Comparison of ENCODE assay signal across 18 cellular contexts in the genomic region with DNA sequence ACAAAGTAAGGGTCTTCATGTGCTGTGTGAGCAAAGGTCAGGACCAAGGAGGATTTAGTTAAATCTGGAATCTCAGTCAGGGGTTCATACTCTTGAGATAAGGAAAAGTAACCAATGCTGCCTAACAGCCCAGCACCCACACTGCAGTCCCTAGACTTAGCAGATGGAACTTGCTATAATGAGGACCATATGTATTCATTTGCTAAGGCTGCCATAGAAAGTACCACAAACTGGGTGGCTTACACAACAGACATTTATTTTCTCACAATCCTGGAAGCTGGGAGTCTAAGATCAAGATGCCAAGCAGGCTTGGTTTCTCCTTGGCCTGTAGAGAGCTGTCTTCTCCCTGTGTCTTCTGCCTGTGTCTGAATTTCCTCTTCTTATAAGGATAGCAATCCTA. TPM values are rescaled to one million over a fixed set of nuclear protein-coding genes. Genes with fewer than 3 reads are reported as not detected.
DNase-seq lines count a peak whose midpoint lies in the region; ATAC-seq, FAIRE-seq and TF ChIP-seq lines count a peak whose summit lies in the region.
"Had no signal": no experiment of that assay in that cellular context is flagged by ENCODE, and none has a peak within 500 bp of the region (broad histone marks: within the 10 kb centered on the region; RNA-seq: fewer than 3 reads in every experiment).

No MANE protein-coding gene starts in this region.

- no peak overlapping the region for H2AFZ ChIP-seq in GM23248

- H3K36me3 ChIP-seq in GM23248 (ENCODE audit: low read depth): no peaks in the 10 kb centered on the region
- H3K36me3 ChIP-seq: BLaER1, HAP-1 had no signal

- no peaks in the 10 kb centered on the region for H3K9me2 ChIP-seq in GM23248 (ENCODE audit: insufficient read depth)

- in situ Hi-C loops in GM23248 (cut with MboI): loop anchor here (25.0 kb wide), 1 partner anchor 1122 kb away; no protein-coding TSS in a partner anchor

- no peaks in the 10 kb centered on the region for H3K79me2 ChIP-seq in GM23248 (ENCODE audit: insufficient read depth)

- peaks cover 15% of the 10 kb centered on the region for H3F3A ChIP-seq in GM23248 (ENCODE audit: insufficient read depth)

- H3K9me3 ChIP-seq in GM23248 (ENCODE audit: low read depth): no peaks in the 10 kb centered on the region

- no peak for FAIRE-seq in frontal cortex (lab: Jason Lieb, UNC)
- FAIRE-seq: A549, GM12891 had no signal

- H3K9ac ChIP-seq in GM23248: no peak overlapping the region
- H3K9ac ChIP-seq: BLaER1 had no signal

- H3K27ac ChIP-seq in GM23248: no peak overlapping the region
- H3K27ac ChIP-seq: A549, BLaER1 had no signal

- no peak overlapping the region for H3K4me3 ChIP-seq in AG09309 (ENCODE audit: control insufficient read depth, low read depth, low read length)
- H3K4me3 ChIP-seq in GM23248: no peak overlapping the region
- no peak overlapping the region for H3K4me3 ChIP-seq in fibroblast of villous mesenchyme (ENCODE audit: low read depth, low read length)
- H3K4me3 ChIP-seq: A549, BLaER1, HAP-1 had no signal

- H3K4me2 ChIP-seq in GM23248 (ENCODE audit: unreplicated experiment): no peak overlapping the region
- H3K4me2 ChIP-seq: A549, BLaER1 had no signal

- DNase-seq in AG09309 (ENCODE audit: low read depth) (peak; percentile 63), GM23248 (peak; percentile 45), fibroblast of villous mesenchyme (ENCODE audit: low read depth) (peak; percentile 31), hippocampal formation (lab: John Stamatoyannopoulos, UW) (no peak), NCI-H2227 treated with DMSO at 0.1 percent for 48 hours (lab: John Stamatoyannopoulos, UW) (no peak), frontal cortex (ENCODE audit: low spot score in 2 of 2) (no peak)
- DNase-seq: DMS153, NCI-H1436 treated with DMSO at 0.1 percent for 48 hours, NCI-H2081 treated with DMSO at 0.1 percent for 48 hours, NCI-H226, NCI-H526 had no signal

- H3K4me1 ChIP-seq in GM23248 (ENCODE audit: insufficient read depth): peaks cover 13% of the 10 kb centered on the region
- H3K4me1 ChIP-seq: HAP-1 had no signal

- TF ChIP-seq CTCF in AG09309 (IDR thresholded peaks at IDR 0.05; ENCODE audit: control insufficient read depth, insufficient read depth, low read depth, low read length, missing control alignments) (no peak), fibroblast of villous mesenchyme (IDR thresholded peaks at IDR 0.05; ENCODE audit: insufficient read depth, low read depth, low read length) (no peak)

- 0 out of 2 replicates have a peak, but pooled peaks cover 7% of the 10 kb centered on the region for H3K27me3 ChIP-seq in GM23248 (replicated peaks; ENCODE audit: insufficient read depth)
- H3K27me3 ChIP-seq: BLaER1 had no signal

- no peaks in the 10 kb centered on the region for H4K20me1 ChIP-seq in GM23248 (ENCODE audit: insufficient read depth)
- H4K20me1 ChIP-seq: BLaER1 had no signal

- peak; percentile 8; the same call in 1 of the 3 replicates for ATAC-seq in SK-N-SH treated with all-trans-retinoic acid at 6 μM for 48 hours
- ATAC-seq: A549 had no signal

TF ChIP-seq in SK-N-SH treated with all-trans-retinoic acid at 6 μM for 48 hours, 23 proteins besides CTCF, POLR2A, EP300 and RAD21:
- TF ChIP-seq TOX (CRISPR knock-in tag; IDR thresholded peaks at IDR 0.05; ENCODE audit: borderline replicate concordance) (no peak), CSDC2 (CRISPR knock-in tag; IDR thresholded peaks at IDR 0.05) (no peak), TCF4 (CRISPR knock-in tag; IDR thresholded peaks at IDR 0.05; ENCODE audit: borderline replicate concordance) (peak; percentile 64)
TF ChIP-seq in SK-N-SH treated with all-trans-retinoic acid at 6 μM for 48 hours: peak in this region for 1.

RNA-seq across cellular contexts. Expression of a gene that starts 20.8 kb away (rescaled TPM):
- not detected in 2 replicates for total RNA-seq in GM23248 (2014; rRNA removed; shearing (Covaris generic))
- polyA plus RNA-seq in GM23248 (2016; fragmentation: Nextera tagmentation; extraction: Ambion mirVana): not detected in 2 replicates
- total RNA-seq in fibroblast of villous mesenchyme (not detected in 2 replicates), frontal cortex (not detected)
- total RNA-seq: HT-29, SK-MEL-5 had no signal
- polyA plus RNA-seq: A549 had no signal

RNA-seq across cellular contexts. Expression of a gene that starts 32.1 kb away (rescaled TPM):
- 30.4 and 67.8 TPM in 2 replicates for total RNA-seq in GM23248 (2014; rRNA removed; shearing (Covaris generic))
- 33.2 and 34.5 TPM in 2 replicates for polyA plus RNA-seq in GM23248 (2016; fragmentation: Nextera tagmentation; extraction: Ambion mirVana)
- total RNA-seq in fibroblast of villous mesenchyme (41.9 and 47.9 TPM in 2 replicates), frontal cortex (67.7 TPM)

RNA-seq across cellular contexts. Expression of a gene that starts 40.0 kb away (rescaled TPM):
- total RNA-seq in GM23248 (2014; rRNA removed; shearing (Covaris generic)): not detected in 2 replicates
- polyA plus RNA-seq in GM23248 (2016; fragmentation: Nextera tagmentation; extraction: Ambion mirVana): not detected in 2 replicates
- total RNA-seq in fibroblast of villous mesenchyme (under 0.01 TPM in 2 replicates), frontal cortex (0.41 TPM)

RNA-seq across cellular contexts. Expression of a gene that starts 42.9 kb away (rescaled TPM):
- not detected in 2 replicates for total RNA-seq in GM23248 (2014; rRNA removed; shearing (Covaris generic))
- polyA plus RNA-seq in GM23248 (2016; fragmentation: Nextera tagmentation; extraction: Ambion mirVana): not detected in 2 replicates
- total RNA-seq in fibroblast of villous mesenchyme (not detected in 2 replicates), frontal cortex (under 0.01 TPM)
- total RNA-seq: SK-MEL-5 had no signal

Comparison
In these comparisons a context has a peak if more than half of its experiments do, and no peak if none do; other contexts are left out.
1. DNase-seq: peak in AG09309 (single experiment), GM23248 (single experiment) and fibroblast of villous mesenchyme (single experiment); none in hippocampal formation (0 of 2), NCI-H2227 treated with DMSO at 0.1 percent for 48 hours (single experiment) and frontal cortex (0 of 2).